Comparison of ENCODE assay signal across 6 cellular contexts in genomic region chr4:118271788-118272187, GRCh38.
"Had no signal": no experiment of that assay in that cellular context is flagged by ENCODE, and none has a peak within 500 bp of the region (broad histone marks: within the 10 kb centered on the region; RNA-seq: fewer than 3 reads in every experiment).

No MANE protein-coding gene starts in this region.

- H3K4me1 Mint-ChIP-seq: GM23338 had no signal

- H3K27me3 Mint-ChIP-seq: IgD-negative memory B cell had no signal

- H3K27ac ChIP-seq: HL-60 had no signal

- DNase-seq: H7, KG1 had no signal

- H3K4me1 ChIP-seq: HAP-1 had no signal

- H3K4me3 Mint-ChIP-seq: GM23338, IgD-negative memory B cell had no signal

- H3K27ac Mint-ChIP-seq: GM23338, IgD-negative memory B cell had no signal

- H2AFZ ChIP-seq: GM23338 had no signal

- H3K4me3 ChIP-seq: GM23338, HAP-1 had no signal

- H3K9me3 ChIP-seq: HAP-1 had no signal

- H3K36me3 Mint-ChIP-seq: IgD-negative memory B cell had no signal

- ATAC-seq: GM23338 had no signal

- H3K9me3 Mint-ChIP-seq: GM23338, IgD-negative memory B cell had no signal

- H3K4me2 ChIP-seq: GM23338 had no signal

- H3K36me3 ChIP-seq: HAP-1 had no signal
